In the genomic region with DNA sequence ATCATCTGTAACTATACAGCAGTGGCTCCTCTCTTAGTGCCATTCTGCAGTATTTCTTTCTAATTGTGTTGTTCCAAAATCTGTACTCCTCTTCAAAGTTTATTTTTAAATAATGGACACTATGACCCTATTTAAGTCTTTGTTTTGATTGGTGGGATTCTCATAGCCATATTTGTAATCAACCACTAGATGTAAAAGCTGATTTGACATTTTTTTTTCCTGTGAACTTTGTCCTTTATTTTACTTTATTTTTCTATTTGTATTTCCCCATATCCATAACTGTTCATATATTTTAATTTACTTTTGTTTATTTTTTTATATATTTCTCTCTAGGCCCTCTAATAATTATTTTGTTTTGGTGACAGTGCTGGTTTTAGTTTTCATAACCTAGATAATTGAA, we compare ENCODE assay signal across 33 cellular contexts.
"Had no signal": no experiment of that assay in that cellular context is flagged by ENCODE, and none has a peak within 500 bp of the region (broad histone marks: within the 10 kb centered on the region; RNA-seq: fewer than 3 reads in every experiment).

No MANE protein-coding gene starts in this region.

- H3K27me3 ChIP-seq: body of pancreas, brain microvascular endothelial cell had no signal

- H3K27ac ChIP-seq: adrenal gland, body of pancreas, brain microvascular endothelial cell, breast epithelium, VCaP had no signal

- H3K4me3 ChIP-seq: adrenal gland, body of pancreas, breast epithelium had no signal

- ATAC-seq: activated CD8-positive, alpha-beta T cell treated with anti-CD3 and anti-CD28 coated beads for 36 hours; activated naive CD4-positive, alpha-beta T cell treated with anti-CD3 and anti-CD28 coated beads, Interleukin-2, amount 50 U/mL, for 72 hours; activated T-cell treated with anti-CD3 and anti-CD28 coated beads, Interleukin-2, amount 50 U/mL, for 4 hours; activated T-cell treated with anti-CD3 and anti-CD28 coated beads, Interleukin-2, amount 50 U/mL, for 72 hours; activated T-helper 17 cell treated with anti-CD3 and anti-CD28 coated beads, Interleukin-2, amount 50 U/mL, for 72 hours; body of pancreas had no signal

- H3K4me1 ChIP-seq: adrenal gland, breast epithelium had no signal

- H3K36me3 ChIP-seq: adrenal gland, brain microvascular endothelial cell, breast epithelium had no signal

- FAIRE-seq: astrocyte, TTC549 had no signal

- DNase-seq: activated B cell treated with CpG ODN at 0.5 μM for 24 hours; activated CD4-positive, alpha-beta memory T cell treated with anti-CD3 and anti-CD28 coated beads for 36 hours; activated CD4-positive, alpha-beta T cell treated with anti-CD3 and anti-CD28 coated beads for 4 hours; activated CD4-positive, alpha-beta T cell treated with anti-CD3 and anti-CD28 coated beads, Interleukin-2, amount 10 ng/mL, durations not matched to agents 24 days and 14 days; activated CD4-positive, alpha-beta T cell treated with anti-CD3 and anti-CD28 coated beads, Interleukin-2, amount 50 U/mL, for 1 hour; activated CD4-positive, alpha-beta T cell treated with anti-CD3 and anti-CD28 coated beads, Interleukin-2, amount 50 U/mL, for 4 hours; activated CD4-positive, CD25-positive, alpha-beta regulatory T cell treated with anti-CD3 and anti-CD28 coated beads, Interleukin-2, amount 50 U/mL, for 72 hours; activated CD8-positive, alpha-beta memory T cell treated with anti-CD3 and anti-CD28 coated beads, Interleukin-2, amount 50 U/mL, for 4 hours; activated CD8-positive, alpha-beta T cell treated with anti-CD3 and anti-CD28 coated beads for 36 hours; activated effector memory CD4-positive, alpha-beta T cell treated with anti-CD3 and anti-CD28 coated beads, Interleukin-2, amount 50 U/mL, for 16 hours; activated gamma-delta T cell treated with Interleukin-2 at 50 U/mL for 16 hours; activated naive CD4-positive, alpha-beta T cell; activated naive CD4-positive, alpha-beta T cell treated with anti-CD3 and anti-CD28 coated beads for 36 hours; activated naive CD4-positive, alpha-beta T cell treated with anti-CD3 and anti-CD28 coated beads, Interleukin-2, amount 50 U/mL, for 16 hours; activated naive CD8-positive, alpha-beta T cell treated with anti-CD3 and anti-CD28 coated beads for 36 hours; activated T-cell treated with anti-CD3 and anti-CD28 coated beads for 4 hours; activated T-cell treated with anti-CD3 and anti-CD28 coated beads, Interleukin-2, amount 50 U/mL, for 1 hour; activated T-cell treated with anti-CD3 and anti-CD28 coated beads, Interleukin-2, amount 50 U/mL, for 4 hours; activated T-cell treated with anti-CD3 and anti-CD28 coated beads, Interleukin-2, amount 50 U/mL, for 72 hours; adrenal gland; amniotic stem cell; aorta; body of pancreas; brain microvascular endothelial cell; central memory CD4-positive, alpha-beta T cell; T-helper 2 cell; T-helper 9 cell had no signal

- H3K9me3 ChIP-seq: adrenal gland, body of pancreas, breast epithelium had no signal
